17 cellular contexts compared by ENCODE assay signal in genomic region chr17:41932821-41933389, GRCh38. TPM values are rescaled to one million over a fixed set of nuclear protein-coding genes. Genes with fewer than 3 reads are reported as not detected.
DNase-seq lines count a peak whose midpoint lies in the region; ATAC-seq and TF ChIP-seq lines count a peak whose summit lies in the region.
"Had no signal": no experiment of that assay in that cellular context is flagged by ENCODE, and none has a peak within 500 bp of the region (broad histone marks: within the 10 kb centered on the region; RNA-seq: fewer than 3 reads in every experiment).

No MANE protein-coding gene starts in this region.

- no peaks in the 10 kb centered on the region for H3K9me3 ChIP-seq in CD4-positive, alpha-beta T cell (ENCODE audit: control insufficient read depth, low read length)
- H3K9me3 ChIP-seq: SK-N-SH had no signal

- no peak for ATAC-seq in CD4-positive, alpha-beta T cell (ENCODE audit: poor library complexity)
- no peak for ATAC-seq in T-cell (replicated peaks in 1 of 4)
- ATAC-seq in GM18505 (IDR thresholded peaks at IDR 0.05; ENCODE audit: unreplicated experiment) = no peak
- ATAC-seq: CD8-positive, alpha-beta T cell; GM23338; stimulated activated naive CD8-positive, alpha-beta T cell treated with anti-CD3 and anti-CD28 coated beads, Interleukin-15, Interleukin-2, amounts not matched to agents 100 U/mL and 50 U/mL, for 24 hours had no signal

- H3K27ac Mint-ChIP-seq in CD4-positive, alpha-beta T cell = peak overlapping the region; percentile 42
- peak overlapping the region; percentile 4 to 55 for H3K27ac Mint-ChIP-seq in T-cell
- H3K27ac Mint-ChIP-seq: CD8-positive, alpha-beta T cell; GM23338 had no signal

- H3K27me3 Mint-ChIP-seq in CD4-positive, alpha-beta T cell = no peaks in the 10 kb centered on the region
- no peaks in the 10 kb centered on the region for H3K27me3 Mint-ChIP-seq in T-cell

- POLR2A ChIA-PET in CD4-positive, alpha-beta T cell (lab: Charles Lee) = no interaction called here
- POLR2A ChIA-PET in T-cell (lab: Charles Lee) = interaction anchor here (0.6 to 0.8 kb wide), 5 partner anchors 11 to 901 kb away, joined by 3 to 12 read pairs (median 5); no protein-coding TSS in a partner anchor

- H3K36me3 Mint-ChIP-seq in CD4-positive, alpha-beta T cell (ENCODE audit: low read depth) = peaks cover 6% of the 10 kb centered on the region
- H3K36me3 Mint-ChIP-seq in T-cell = no peaks in the 10 kb centered on the region

- no peaks in the 10 kb centered on the region for H3K9me3 Mint-ChIP-seq in CD4-positive, alpha-beta T cell
- no peaks in the 10 kb centered on the region for H3K9me3 Mint-ChIP-seq in T-cell
- H3K9me3 Mint-ChIP-seq: CD8-positive, alpha-beta T cell; GM23338 had no signal

- no peak for TF ChIP-seq CTCF in CD4-positive, alpha-beta T cell (IDR thresholded peaks at IDR 0.05)
- TF ChIP-seq CTCF in dorsolateral prefrontal cortex (IDR thresholded peaks at IDR 0.05 in 54 of 56, conservative IDR thresholded peaks at IDR 0.05 in 2 of 56; ENCODE audit: low read depth in 1 of 56, partially characterized antibody in 56 of 56) (no peak), coronary artery (IDR thresholded peaks at IDR 0.05) (no peak)

- H3K4me3 Mint-ChIP-seq in CD4-positive, alpha-beta T cell = peak overlapping the region; percentile 51
- peak overlapping the region in 1 of 3 donors; percentile 33 for H3K4me3 Mint-ChIP-seq in T-cell
- H3K4me3 Mint-ChIP-seq: CD8-positive, alpha-beta T cell; GM23338 had no signal

- H3K27ac ChIP-seq in CD4-positive, alpha-beta T cell (ENCODE audit: low read depth, low read length) = no peak overlapping the region
- H3K27ac ChIP-seq in dorsolateral prefrontal cortex = no peak overlapping the region
- H3K27ac ChIP-seq in coronary artery = no peak overlapping the region
- H3K27ac ChIP-seq: brain microvascular endothelial cell had no signal

- peaks cover 19% of the 10 kb centered on the region for H3K4me1 Mint-ChIP-seq in CD4-positive, alpha-beta T cell (ENCODE audit: low read depth)
- H3K4me1 Mint-ChIP-seq in T-cell = peaks cover 22 to 28% (median 28%) of the 10 kb centered on the region in 3 donors

- H3K27me3 ChIP-seq in CD4-positive, alpha-beta T cell (ENCODE audit: control insufficient read depth, insufficient read depth, low read length) = no peaks in the 10 kb centered on the region
- H3K27me3 ChIP-seq in dorsolateral prefrontal cortex = no peaks in the 10 kb centered on the region
- H3K27me3 ChIP-seq: brain microvascular endothelial cell had no signal

- intact Hi-C loops in CD4-positive, alpha-beta T cell (cut with DNase I, micrococcal nuclease) = no loop called here
- intact Hi-C loops in dorsolateral prefrontal cortex (cut with DNase I) = no loop called here

- TF ChIP-seq POLR2A in GM18505 (IDR thresholded peaks at IDR 0.05; ENCODE audit: borderline replicate concordance, extremely low read depth, insufficient read depth, insufficient read length) = no peak

- DNase-seq in CD4-positive, alpha-beta T cell = no peak
- DNase-seq in Kasumi-1 (lab: John Stamatoyannopoulos, UW) = peak; percentile 70 to 84
- no peak for DNase-seq in T-cell
- DNase-seq in medulla oblongata (ENCODE audit: extremely low spot score) = peak; percentile 40
- no peak for DNase-seq in dorsolateral prefrontal cortex
- DNase-seq in coronary artery (ENCODE audit: low spot score) = no peak
- DNase-seq in NCI-H446 (lab: John Stamatoyannopoulos, UW) = no peak
- DNase-seq: activated CD4-positive, CD25-positive, alpha-beta regulatory T cell treated with anti-CD3 and anti-CD28 coated beads, Interleukin-2, amount 50 U/mL, for 72 hours; activated effector memory CD4-positive, alpha-beta T cell treated with Interleukin-2 at 50 U/mL for 16 hours; brain microvascular endothelial cell; CD8-positive, alpha-beta T cell; foreskin melanocyte; SK-N-SH; stimulated activated naive CD8-positive, alpha-beta T cell treated with anti-CD3 and anti-CD28 coated beads, Interleukin-15, Interleukin-2, amounts not matched to agents 100 U/mL and 50 U/mL, for 24 hours had no signal

- H3K4me3 ChIP-seq in dorsolateral prefrontal cortex (no peak overlapping the region), coronary artery (no peak overlapping the region)
- H3K4me3 ChIP-seq: GM23338, lung had no signal

- CTCF ChIA-PET in CD4-positive, alpha-beta T cell (lab: Charles Lee) = no interaction called here
- CTCF ChIA-PET in T-cell (lab: Charles Lee) = interaction anchor here (0.6 to 0.7 kb wide), 4 partner anchors 8 to 384 kb away, joined by 3 to 6 read pairs (median 4); no protein-coding TSS in a partner anchor

RNA-seq across cellular contexts. Expression of gene ODAD4, which starts 2.5 kb away (rescaled TPM):
- 1 to 10 TPM; 2.2 to 2.7 TPM for total RNA-seq in CD4-positive, alpha-beta T cell
- total RNA-seq in T-cell = 1 to 10 TPM in 1 of 5 donors, under 1 TPM in 3, not detected in 1; 0.22 to 2.0 (median 0.39) TPM
- 10 to 100 TPM in 1 of 120 experiments, 1 to 10 TPM in 119; 1.9 to 10.7 (median 5.1) TPM for total RNA-seq in dorsolateral prefrontal cortex

RNA-seq across cellular contexts. Expression of gene ACLY, which starts 14.2 kb away (rescaled TPM):
- 10 to 100 TPM; 25.9 to 28.3 TPM for total RNA-seq in CD4-positive, alpha-beta T cell
- total RNA-seq in T-cell (100 to 1,000 TPM in 1 of 5 donors, 10 to 100 TPM in 4; 69.1 to 101 (median 96.3) TPM), dorsolateral prefrontal cortex (100 to 1,000 TPM in 13 of 120 experiments, 10 to 100 TPM in 107; 51.8 to 126 (median 85.4) TPM)

RNA-seq across cellular contexts. Expression of gene CNP, which starts 33.7 kb away (rescaled TPM):
- 10 to 100 TPM; 19.2 to 23.4 TPM for total RNA-seq in CD4-positive, alpha-beta T cell
- 10 to 100 TPM; 24.4 to 36.2 (median 34.3) TPM for total RNA-seq in T-cell
- total RNA-seq in dorsolateral prefrontal cortex = 1,000 to 10,000 TPM in 25 of 120 experiments, 100 to 1,000 TPM in 95; 166 to 3,303 (median 637) TPM

Comparison
In these comparisons a context has a peak if more than half of its experiments do, and no peak if none do; other contexts are left out.
1. DNase-seq: peak in Kasumi-1 (2 of 2) and medulla oblongata (single experiment); none in CD4-positive, alpha-beta T cell (0 of 10), T-cell (0 of 34), dorsolateral prefrontal cortex (0 of 10), coronary artery (single experiment) and NCI-H446 (0 of 2).
2. RNA of gene CNP, which starts 33.7 kb away (total RNA-seq): 166 to 3,303 TPM in dorsolateral prefrontal cortex; 24.4 to 36.2 TPM in T-cell and 19.2 to 23.4 TPM in CD4-positive, alpha-beta T cell; every median in the first group is over 4 times any median in the second.